13 cellular contexts compared by ENCODE assay signal in genomic region chr2:6343076-6343475, GRCh38.
A peak's percentile ranks its signal among the peaks of the same experiment; 100 is the strongest.
DNase-seq lines count a peak whose midpoint lies in the region; ATAC-seq and TF ChIP-seq lines count a peak whose summit lies in the region.
"Had no signal": no experiment of that assay in that cellular context is flagged by ENCODE, and none has a peak within 500 bp of the region (broad histone marks: within the 10 kb centered on the region; RNA-seq: fewer than 3 reads in every experiment).

No MANE protein-coding gene starts in this region.

- H3K4me1 ChIP-seq in OCI-LY7 (ENCODE audit: insufficient read depth, low read length, poor library complexity, severe bottlenecking), result peaks cover 98% of the 10 kb centered on the region
- H3K4me1 ChIP-seq: Caco-2 had no signal

- no peaks in the 10 kb centered on the region for H4K20me1 ChIP-seq in OCI-LY7 (ENCODE audit: insufficient read depth, low read length)

- peaks cover under 1% of the 10 kb centered on the region; the same call in 1 of the 2 replicates for H3K9me3 ChIP-seq in OCI-LY7 (ENCODE audit: low read length)
- H3K9me3 ChIP-seq: Caco-2 had no signal

- intact Hi-C loops in OCI-LY7 (cut with micrococcal nuclease; ENCODE audit: unreplicated experiment), result loop anchor here (1.0 to 2.0 kb wide), 5 partner anchors 9 to 646 kb away; no protein-coding TSS in a partner anchor

- TF ChIP-seq CTCF in OCI-LY7 (conservative IDR thresholded peaks at IDR 0.05; ENCODE audit: low read length), result no peak; the same call in 1 of the 2 replicates

- BruUV-seq in OCI-LY7 (replicated peaks; lab: Mats Ljungman, UMichigan), result no TSS peak

- CTCF ChIA-PET in OCI-LY7 (lab: Charles Lee; ENCODE audit: unreplicated experiment), result interaction anchor here (1.4 to 1.6 kb wide), 2 partner anchors 9 to 10 kb away, joined by 5 to 6 read pairs; no protein-coding TSS in a partner anchor

- DNase-seq in NAMALWA (ENCODE audit: low spot score) (peak; percentile 38), OCI-LY7 (ENCODE audit: low spot score) (peak; percentile 94), germinal center (ENCODE audit: low spot score) (peak; percentile 21), NCI-H2227 treated with DMSO at 0.1 percent for 48 hours (lab: John Stamatoyannopoulos, UW) (no peak), NOMO-1 (lab: John Stamatoyannopoulos, UW; ENCODE audit: unreplicated experiment in 2 of 2) (no peak)
- DNase-seq: ACHN; Caco-2; CD4-positive, alpha-beta T cell; DMS79; GF-D8; H9 had no signal

- peaks cover 12% of the 10 kb centered on the region for H3K36me3 ChIP-seq in OCI-LY7 (ENCODE audit: insufficient read depth, low read length)

- ATAC-seq in HG03135 (IDR thresholded peaks at IDR 0.05; ENCODE audit: unreplicated experiment), result no peak

- H3K9me2 ChIP-seq in OCI-LY7 (ENCODE audit: insufficient read depth, low read length), result no peaks in the 10 kb centered on the region

- H2AFZ ChIP-seq in OCI-LY7 (ENCODE audit: low read length), result no peak overlapping the region

- peak overlapping the region; percentile 70 for H3K4me3 ChIP-seq in OCI-LY7 (ENCODE audit: low read depth, low read length, poor library complexity, severe bottlenecking)

- H3K27ac ChIP-seq in OCI-LY7 (ENCODE audit: low read depth, low read length, poor library complexity, severe bottlenecking), result peak overlapping the region; percentile 98
- H3K27ac ChIP-seq: C4-2B had no signal

- H3K79me2 ChIP-seq in OCI-LY7 (ENCODE audit: insufficient read depth, low read depth, low read length), result peaks cover 41% of the 10 kb centered on the region

- POLR2A ChIA-PET in OCI-LY7 (lab: Charles Lee), result interaction anchor here (0.6 to 11.3 kb wide), 20 partner anchors 10 to 709 kb away, joined by 3 to 285 read pairs (median 4); no protein-coding TSS in a partner anchor

- peak overlapping the region; percentile 72 for H3K4me2 ChIP-seq in OCI-LY7 (ENCODE audit: low read length)

Comparison
In these comparisons a context has a peak if more than half of its experiments do, and no peak if none do; other contexts are left out.
1. DNase-seq: peak in NAMALWA (single experiment), OCI-LY7 (single experiment) and germinal center (single experiment); none in NCI-H2227 treated with DMSO at 0.1 percent for 48 hours (single experiment) and NOMO-1 (0 of 2).